2 cellular contexts compared by ENCODE assay signal in genomic region chr3:14911651-14912050, GRCh38.
TF ChIP-seq lines count a peak whose summit lies in the region.

No MANE protein-coding gene starts in this region.

TF ChIP-seq in HEK293, 187 proteins besides CTCF, POLR2A, EP300 and RAD21:
- TF ChIP-seq ZNF274 (IDR thresholded peaks at IDR 0.05; ENCODE audit: low read length) (no peak), ZNF274 (tag by site-specific recombination; IDR thresholded peaks at IDR 0.05; ENCODE audit: borderline replicate concordance) (no peak), ZSCAN16 (tag by site-specific recombination; IDR thresholded peaks at IDR 0.05) (0 out of 2 replicates have a peak, but pooled peaks have one; percentile 53)

TF ChIP-seq in K562, 482 proteins besides CTCF, POLR2A, EP300 and RAD21:
- TF ChIP-seq TEAD2 (tag; IDR thresholded peaks at IDR 0.05) = no peak
- TF ChIP-seq ARID1B (IDR thresholded peaks at IDR 0.05) = no peak
- TF ChIP-seq RFX7 (CRISPR knock-in tag; IDR thresholded peaks at IDR 0.05) = no peak
- TF ChIP-seq KLF13 (tag; IDR thresholded peaks at IDR 0.05; ENCODE audit: borderline replicate concordance, low read depth) = no peak
- TF ChIP-seq ZNF780A (CRISPR knock-in tag; IDR thresholded peaks at IDR 0.05) = no peak
- TF ChIP-seq ETV1 (tag; conservative IDR thresholded peaks at IDR 0.05; ENCODE audit: low read depth) = no peak
